ENCODE assay signal across 27 cellular contexts in the genomic region with DNA sequence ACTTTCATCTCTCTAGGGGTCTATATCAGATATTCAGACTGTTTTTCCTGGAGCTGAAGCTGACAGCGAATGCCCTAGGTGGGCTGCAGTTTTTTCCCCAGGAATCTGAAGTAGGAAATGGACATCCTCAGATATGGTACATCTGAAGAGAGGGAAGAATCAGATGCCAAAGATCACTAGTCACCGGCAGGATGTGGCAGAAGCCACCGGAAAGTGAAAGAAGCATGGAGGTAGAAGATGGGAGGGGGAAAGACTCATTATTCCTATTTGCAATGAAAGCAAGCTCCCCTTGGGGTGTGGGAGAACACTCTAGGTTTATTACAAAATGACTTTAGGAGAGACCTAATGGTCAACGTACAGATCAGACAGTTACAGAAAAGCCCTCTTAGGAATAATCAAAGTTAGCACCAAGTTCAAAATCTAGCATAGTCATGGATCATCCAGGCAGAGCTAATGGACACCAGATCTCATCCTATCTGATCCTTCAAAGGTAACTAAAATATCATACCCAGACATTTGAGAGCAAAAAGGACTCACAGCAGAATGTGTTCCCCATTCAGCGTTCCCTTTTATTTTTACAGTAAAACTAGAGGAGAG.
DNase-seq lines count a peak whose midpoint lies in the region; ATAC-seq and TF ChIP-seq lines count a peak whose summit lies in the region.
"Had no signal": no experiment of that assay in that cellular context is flagged by ENCODE, and none has a peak within 500 bp of the region (broad histone marks: within the 10 kb centered on the region; RNA-seq: fewer than 3 reads in every experiment).

No MANE protein-coding gene starts in this region.

- H3K4me2 ChIP-seq in GM23248 (ENCODE audit: unreplicated experiment), result no peak overlapping the region
- H3K4me2 ChIP-seq: A549 had no signal

- DNase-seq in GM23248 (peak; percentile 12), OCI-M1 (lab: John Stamatoyannopoulos, UW) (peak; percentile 48), esophagus muscularis mucosa (ENCODE audit: extremely low spot score) (peak; percentile 14), T-helper 2 cell (no peak), T-cell (no peak), upper lobe of right lung (no peak), A673 (ENCODE audit: low spot score) (no peak)
- DNase-seq: activated CD4-positive, alpha-beta T cell treated with anti-CD3 and anti-CD28 coated beads, Interleukin-2, amount 10 ng/mL, durations not matched to agents 7 days and 5 days; activated gamma-delta T cell treated with Interleukin-2 at 50 U/mL for 16 hours; activated T-cell treated with anti-CD3 and anti-CD28 coated beads, Interleukin-2, amount 50 U/mL, for 4 hours; C1 segment of cervical spinal cord; DMS79; dorsolateral prefrontal cortex; lower lobe of right lung; mucosa of descending colon; NCI-H1092 treated with DMSO at 0.1 percent for 48 hours; NCI-H187 treated with DMSO at 0.1 percent for 48 hours; NCI-H69; stimulated activated naive CD8-positive, alpha-beta T cell treated with anti-CD3 and anti-CD28 coated beads, Interleukin-15, Interleukin-2, amounts not matched to agents 100 U/mL and 50 U/mL, for 24 hours had no signal

- H4K20me1 ChIP-seq in GM23248 (ENCODE audit: insufficient read depth), result no peaks in the 10 kb centered on the region

- H3K9me3 ChIP-seq in GM23248 (ENCODE audit: low read depth), result no peaks in the 10 kb centered on the region
- no peaks in the 10 kb centered on the region for H3K9me3 ChIP-seq in esophagus muscularis mucosa
- no peaks in the 10 kb centered on the region for H3K9me3 ChIP-seq in upper lobe of right lung
- H3K9me3 ChIP-seq in A673 (ENCODE audit: low read depth, low read length, poor library complexity, severe bottlenecking), result peaks cover 24% of the 10 kb centered on the region
- H3K9me3 ChIP-seq: A549, lower lobe of right lung, mucosa of descending colon had no signal

- no peak overlapping the region for H3K4me3 ChIP-seq in ACC112 (ENCODE audit: low read depth, low read length)
- H3K4me3 ChIP-seq in GM23248, result no peak overlapping the region
- no peak overlapping the region for H3K4me3 ChIP-seq in esophagus muscularis mucosa
- H3K4me3 ChIP-seq in upper lobe of right lung, result no peak overlapping the region
- H3K4me3 ChIP-seq in A673 (ENCODE audit: low read depth, low read length, poor library complexity, severe bottlenecking), result no peak overlapping the region
- H3K4me3 ChIP-seq: A549, dorsolateral prefrontal cortex, lower lobe of right lung, mucosa of descending colon, skin epidermis had no signal

- TF ChIP-seq CTCF in esophagus muscularis mucosa (IDR thresholded peaks at IDR 0.05) (no peak), upper lobe of right lung (IDR thresholded peaks at IDR 0.05) (no peak), A673 (conservative IDR thresholded peaks at IDR 0.05; ENCODE audit: low read depth, low read length) (no peak)

- H2AFZ ChIP-seq in ACC112 (ENCODE audit: low read length, unreplicated experiment) (peak overlapping the region; percentile 23), GM23248 (no peak overlapping the region)

- H3F3A ChIP-seq in GM23248 (ENCODE audit: insufficient read depth), result peaks cover 58% of the 10 kb centered on the region

- no peak for TF ChIP-seq EP300 in esophagus muscularis mucosa (IDR thresholded peaks at IDR 0.05)

- H3K36me3 Mint-ChIP-seq in T-cell, result no peaks in the 10 kb centered on the region
- H3K36me3 Mint-ChIP-seq: natural killer cell treated with Interleukin-12 subunit alpha and Interleukin-12 subunit beta and Interleukin-15 and Interleukin-18, amount 100 ng/mL, for 72 hours had no signal

- H3K27me3 Mint-ChIP-seq in T-cell, result peaks cover 2 to 4% of the 10 kb centered on the region in 2 donors

- H3K27ac ChIP-seq in ACC112 (ENCODE audit: low read depth, low read length) (no peak overlapping the region), GM23248 (no peak overlapping the region), esophagus muscularis mucosa (replicated peaks in 1 of 4) (no peak overlapping the region), upper lobe of right lung (no peak overlapping the region), A673 (ENCODE audit: low read depth, low read length, poor library complexity, severe bottlenecking) (no peak overlapping the region)
- H3K27ac ChIP-seq: A549, dorsolateral prefrontal cortex, HL-60, lower lobe of right lung, RWPE1, skin epidermis, VCaP had no signal

- no peak for TF ChIP-seq POLR2A in esophagus muscularis mucosa (IDR thresholded peaks at IDR 0.05; ENCODE audit: low read depth)

- peaks cover 10% of the 10 kb centered on the region for H3K4me1 ChIP-seq in ACC112 (ENCODE audit: control insufficient read depth, insufficient read depth, low read length, unreplicated experiment)
- H3K4me1 ChIP-seq in GM23248 (ENCODE audit: insufficient read depth), result peaks cover 16% of the 10 kb centered on the region
- H3K4me1 ChIP-seq in esophagus muscularis mucosa, result no peaks in the 10 kb centered on the region
- no peaks in the 10 kb centered on the region for H3K4me1 ChIP-seq in upper lobe of right lung
- no peaks in the 10 kb centered on the region for H3K4me1 ChIP-seq in A673 (ENCODE audit: insufficient read depth, low read length, poor library complexity, severe bottlenecking)
- H3K4me1 ChIP-seq: A549, lower lobe of right lung had no signal

- intact Hi-C loops in esophagus muscularis mucosa (cut with DNase I), result no loop called here
- intact Hi-C loops in upper lobe of right lung (cut with DNase I), result no loop called here
- intact Hi-C loops in A673 (cut with micrococcal nuclease; ENCODE audit: unreplicated experiment), result no loop called here

- H3K27me3 ChIP-seq in ACC112 (ENCODE audit: insufficient read depth, low read length), result no peaks in the 10 kb centered on the region
- H3K27me3 ChIP-seq in GM23248 (replicated peaks; ENCODE audit: insufficient read depth), result no peaks in the 10 kb centered on the region
- H3K27me3 ChIP-seq in esophagus muscularis mucosa, result no peaks in the 10 kb centered on the region
- no peaks in the 10 kb centered on the region for H3K27me3 ChIP-seq in upper lobe of right lung
- no peaks in the 10 kb centered on the region for H3K27me3 ChIP-seq in A673 (replicated peaks; ENCODE audit: insufficient read depth, low read depth, low read length, poor library complexity)

- H3K79me2 ChIP-seq in ACC112 (ENCODE audit: control insufficient read depth, insufficient read depth, low read length, unreplicated experiment), result no peaks in the 10 kb centered on the region
- H3K79me2 ChIP-seq in GM23248 (ENCODE audit: insufficient read depth), result peaks cover 49% of the 10 kb centered on the region

- ATAC-seq in T-cell (replicated peaks in 1 of 4) (no peak), upper lobe of right lung (no peak)
- ATAC-seq: A549; activated T-cell treated with anti-CD3 and anti-CD28 coated beads, Interleukin-2, amount 50 U/mL, for 4 hours; HepG2; lower lobe of right lung; mucosa of descending colon; natural killer cell treated with Interleukin-12 subunit alpha and Interleukin-12 subunit beta and Interleukin-15 and Interleukin-18, amount 100 ng/mL, for 72 hours; stimulated activated naive CD8-positive, alpha-beta T cell treated with anti-CD3 and anti-CD28 coated beads, Interleukin-15, Interleukin-2, amounts not matched to agents 100 U/mL and 50 U/mL, for 24 hours had no signal

- CTCF ChIA-PET in T-cell (lab: Charles Lee) (no interaction called here), A673 (lab: Charles Lee) (no interaction called here)

- WGBS in GM23248 (ENCODE audit: low coverage in 1 of 2, low lambda C conversion rate in 2 of 2, missing lambda C conversion rate in 2 of 2), 2 experiments, result 66 to 67% methylated on average over 5 of the region's 5 CpGs
- 64% methylated on average over 5 of the region's 5 CpGs for WGBS in esophagus muscularis mucosa

- no peak overlapping the region for H3K27ac Mint-ChIP-seq in T-cell
- H3K27ac Mint-ChIP-seq: activated CD4-positive, alpha-beta T cell treated with anti-CD3 and anti-CD28 coated beads, Interleukin-2, amount 10 ng/mL, durations not matched to agents 7 days and 5 days; natural killer cell treated with Interleukin-12 subunit alpha and Interleukin-12 subunit beta and Interleukin-15 and Interleukin-18, amount 100 ng/mL, for 72 hours had no signal

- in situ Hi-C loops in GM23248 (cut with MboI), result no loop called here

- H3K36me3 ChIP-seq in ACC112 (ENCODE audit: insufficient read depth, low read length), result no peaks in the 10 kb centered on the region
- peaks cover 26% of the 10 kb centered on the region for H3K36me3 ChIP-seq in GM23248 (ENCODE audit: low read depth)
- no peaks in the 10 kb centered on the region for H3K36me3 ChIP-seq in esophagus muscularis mucosa
- H3K36me3 ChIP-seq in upper lobe of right lung, result no peaks in the 10 kb centered on the region
- no peaks in the 10 kb centered on the region for H3K36me3 ChIP-seq in A673 (ENCODE audit: insufficient read depth, low read length, poor library complexity, severe bottlenecking)
- H3K36me3 ChIP-seq: lower lobe of right lung had no signal

- H3K4me1 Mint-ChIP-seq in T-cell, result no peaks in the 10 kb centered on the region

- H3K9me2 ChIP-seq in GM23248 (ENCODE audit: insufficient read depth), result no peaks in the 10 kb centered on the region

- no peak overlapping the region for H3K4me3 Mint-ChIP-seq in T-cell
- H3K4me3 Mint-ChIP-seq: activated CD4-positive, alpha-beta T cell treated with anti-CD3 and anti-CD28 coated beads, Interleukin-2, amount 10 ng/mL, durations not matched to agents 7 days and 5 days; activated T-cell treated with anti-CD3 and anti-CD28 coated beads, Interleukin-2, amount 50 U/mL, for 4 hours; natural killer cell treated with Interleukin-12 subunit alpha and Interleukin-12 subunit beta and Interleukin-15 and Interleukin-18, amount 100 ng/mL, for 72 hours had no signal

- H3K9me3 Mint-ChIP-seq in T-cell, result peaks cover 0 to 4% (median 0%) of the 10 kb centered on the region in 3 donors
- H3K9me3 Mint-ChIP-seq: activated CD4-positive, alpha-beta T cell treated with anti-CD3 and anti-CD28 coated beads, Interleukin-2, amount 10 ng/mL, durations not matched to agents 7 days and 5 days; activated T-cell treated with anti-CD3 and anti-CD28 coated beads, Interleukin-2, amount 50 U/mL, for 4 hours had no signal

- no peak overlapping the region for H3K9ac ChIP-seq in GM23248

- POLR2A ChIA-PET in T-cell (lab: Charles Lee), result no interaction called here
- POLR2A ChIA-PET in A673 (lab: Charles Lee; ENCODE audit: low non-redundant PET), result no interaction called here

- BruUV-seq in A673 (replicated peaks; lab: Mats Ljungman, UMichigan), result no TSS peak

Comparison
In these comparisons a context has a peak if more than half of its experiments do, and no peak if none do; other contexts are left out.
1. DNase-seq: peak in GM23248 (single experiment), OCI-M1 (single experiment) and esophagus muscularis mucosa (single experiment); none in T-helper 2 cell (0 of 5), T-cell (0 of 34), upper lobe of right lung (single experiment) and A673 (single experiment).